1 cellular context compared by ENCODE assay signal in genomic region chr3:183281126-183281797, GRCh38.
TF ChIP-seq lines count a peak whose summit lies in the region.

No MANE protein-coding gene starts in this region.

TF ChIP-seq in GM23338, 12 proteins besides CTCF, POLR2A, EP300 and RAD21 (continued from another document):
- TF ChIP-seq, protein P1, sequence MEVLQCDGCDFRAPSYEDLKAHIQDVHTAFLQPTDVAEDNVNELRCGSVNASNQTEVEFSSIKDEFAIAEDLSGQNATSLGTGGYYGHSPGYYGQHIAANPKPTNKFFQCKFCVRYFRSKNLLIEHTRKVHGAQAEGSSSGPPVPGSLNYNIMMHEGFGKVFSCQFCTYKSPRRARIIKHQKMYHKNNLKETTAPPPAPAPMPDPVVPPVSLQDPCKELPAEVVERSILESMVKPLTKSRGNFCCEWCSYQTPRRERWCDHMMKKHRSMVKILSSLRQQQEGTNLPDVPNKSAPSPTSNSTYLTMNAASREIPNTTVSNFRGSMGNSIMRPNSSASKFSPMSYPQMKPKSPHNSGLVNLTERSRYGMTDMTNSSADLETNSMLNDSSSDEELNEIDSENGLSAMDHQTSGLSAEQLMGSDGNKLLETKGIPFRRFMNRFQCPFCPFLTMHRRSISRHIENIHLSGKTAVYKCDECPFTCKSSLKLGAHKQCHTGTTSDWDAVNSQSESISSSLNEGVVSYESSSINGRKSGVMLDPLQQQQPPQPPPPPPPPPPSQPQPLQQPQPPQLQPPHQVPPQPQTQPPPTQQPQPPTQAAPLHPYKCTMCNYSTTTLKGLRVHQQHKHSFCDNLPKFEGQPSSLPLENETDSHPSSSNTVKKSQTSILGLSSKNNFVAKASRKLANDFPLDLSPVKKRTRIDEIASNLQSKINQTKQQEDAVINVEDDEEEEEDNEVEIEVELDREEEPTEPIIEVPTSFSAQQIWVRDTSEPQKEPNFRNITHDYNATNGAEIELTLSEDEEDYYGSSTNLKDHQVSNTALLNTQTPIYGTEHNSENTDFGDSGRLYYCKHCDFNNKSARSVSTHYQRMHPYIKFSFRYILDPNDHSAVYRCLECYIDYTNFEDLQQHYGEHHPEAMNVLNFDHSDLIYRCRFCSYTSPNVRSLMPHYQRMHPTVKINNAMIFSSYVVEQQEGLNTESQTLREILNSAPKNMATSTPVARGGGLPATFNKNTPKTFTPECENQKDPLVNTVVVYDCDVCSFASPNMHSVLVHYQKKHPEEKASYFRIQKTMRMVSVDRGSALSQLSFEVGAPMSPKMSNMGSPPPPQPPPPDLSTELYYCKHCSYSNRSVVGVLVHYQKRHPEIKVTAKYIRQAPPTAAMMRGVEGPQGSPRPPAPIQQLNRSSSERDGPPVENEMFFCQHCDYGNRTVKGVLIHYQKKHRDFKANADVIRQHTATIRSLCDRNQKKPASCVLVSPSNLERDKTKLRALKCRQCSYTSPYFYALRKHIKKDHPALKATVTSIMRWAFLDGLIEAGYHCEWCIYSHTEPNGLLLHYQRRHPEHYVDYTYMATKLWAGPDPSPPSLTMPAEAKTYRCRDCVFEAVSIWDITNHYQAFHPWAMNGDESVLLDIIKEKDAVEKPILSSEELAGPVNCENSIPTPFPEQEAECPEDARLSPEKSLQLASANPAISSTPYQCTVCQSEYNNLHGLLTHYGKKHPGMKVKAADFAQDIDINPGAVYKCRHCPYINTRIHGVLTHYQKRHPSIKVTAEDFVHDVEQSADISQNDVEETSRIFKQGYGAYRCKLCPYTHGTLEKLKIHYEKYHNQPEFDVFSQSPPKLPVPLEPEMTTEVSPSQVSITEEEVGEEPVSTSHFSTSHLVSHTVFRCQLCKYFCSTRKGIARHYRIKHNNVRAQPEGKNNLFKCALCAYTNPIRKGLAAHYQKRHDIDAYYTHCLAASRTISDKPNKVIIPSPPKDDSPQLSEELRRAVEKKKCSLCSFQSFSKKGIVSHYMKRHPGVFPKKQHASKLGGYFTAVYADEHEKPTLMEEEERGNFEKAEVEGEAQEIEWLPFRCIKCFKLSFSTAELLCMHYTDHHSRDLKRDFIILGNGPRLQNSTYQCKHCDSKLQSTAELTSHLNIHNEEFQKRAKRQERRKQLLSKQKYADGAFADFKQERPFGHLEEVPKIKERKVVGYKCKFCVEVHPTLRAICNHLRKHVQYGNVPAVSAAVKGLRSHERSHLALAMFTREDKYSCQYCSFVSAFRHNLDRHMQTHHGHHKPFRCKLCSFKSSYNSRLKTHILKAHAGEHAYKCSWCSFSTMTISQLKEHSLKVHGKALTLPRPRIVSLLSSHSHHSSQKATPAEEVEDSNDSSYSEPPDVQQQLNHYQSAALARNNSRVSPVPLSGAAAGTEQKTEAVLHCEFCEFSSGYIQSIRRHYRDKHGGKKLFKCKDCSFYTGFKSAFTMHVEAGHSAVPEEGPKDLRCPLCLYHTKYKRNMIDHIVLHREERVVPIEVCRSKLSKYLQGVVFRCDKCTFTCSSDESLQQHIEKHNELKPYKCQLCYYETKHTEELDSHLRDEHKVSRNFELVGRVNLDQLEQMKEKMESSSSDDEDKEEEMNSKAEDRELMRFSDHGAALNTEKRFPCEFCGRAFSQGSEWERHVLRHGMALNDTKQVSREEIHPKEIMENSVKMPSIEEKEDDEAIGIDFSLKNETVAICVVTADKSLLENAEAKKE (CRISPR knock-in tag; IDR thresholded peaks at IDR 0.05), result no peak
- no peak for TF ChIP-seq CREB1 (CRISPR knock-in tag; IDR thresholded peaks at IDR 0.05; ENCODE audit: low read depth)
- no peak for TF ChIP-seq EZH2phosphoT487 (IDR thresholded peaks at IDR 0.05; ENCODE audit: unreplicated experiment)
- no peak for TF ChIP-seq REST (IDR thresholded peaks at IDR 0.05; ENCODE audit: unreplicated experiment)
- no peak for TF ChIP-seq JUNB (IDR thresholded peaks at IDR 0.05; ENCODE audit: unreplicated experiment)
- TF ChIP-seq, protein P2, sequence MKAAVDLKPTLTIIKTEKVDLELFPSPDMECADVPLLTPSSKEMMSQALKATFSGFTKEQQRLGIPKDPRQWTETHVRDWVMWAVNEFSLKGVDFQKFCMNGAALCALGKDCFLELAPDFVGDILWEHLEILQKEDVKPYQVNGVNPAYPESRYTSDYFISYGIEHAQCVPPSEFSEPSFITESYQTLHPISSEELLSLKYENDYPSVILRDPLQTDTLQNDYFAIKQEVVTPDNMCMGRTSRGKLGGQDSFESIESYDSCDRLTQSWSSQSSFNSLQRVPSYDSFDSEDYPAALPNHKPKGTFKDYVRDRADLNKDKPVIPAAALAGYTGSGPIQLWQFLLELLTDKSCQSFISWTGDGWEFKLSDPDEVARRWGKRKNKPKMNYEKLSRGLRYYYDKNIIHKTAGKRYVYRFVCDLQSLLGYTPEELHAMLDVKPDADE (IDR thresholded peaks at IDR 0.05), result no peak
- TF ChIP-seq ZNF331 (CRISPR knock-in tag; IDR thresholded peaks at IDR 0.05; ENCODE audit: low read depth), result no peak
